In genomic region chr14:24146622-24146977, GRCh38 we compare ENCODE assay signal across 8 cellular contexts. TPM values are rescaled to one million over a fixed set of nuclear protein-coding genes. Genes with fewer than 3 reads are reported as not detected.
A peak's percentile ranks its signal among the peaks of the same experiment; 100 is the strongest.
DNase-seq lines count a peak whose midpoint lies in the region; ATAC-seq and TF ChIP-seq lines count a peak whose summit lies in the region.

No MANE protein-coding gene starts in this region.

- peaks cover 0 to 22% (median 6%) of the 10 kb centered on the region in 4 donors for H3K4me1 ChIP-seq in right lobe of liver

- H3K9me3 Mint-ChIP-seq in CD14-positive monocyte, result no peaks in the 10 kb centered on the region

- intact Hi-C loops in CD14-positive monocyte (cut with micrococcal nuclease), result loop anchor here in 1 of 2 donors (2.0 kb wide), 1 partner anchor 14 kb away; the partner anchor contains the start of gene IRF9
- intact Hi-C loops in dorsolateral prefrontal cortex (cut with DNase I), result loop anchor here in 1 of 2 donors (2.0 kb wide), 2 partner anchors 14 to 32 kb away; partner anchors contain the start of genes DCAF11, IRF9 and NRL
- intact Hi-C loops in right lobe of liver (cut with DNase I), result no loop called here

- peaks cover 46% of the 10 kb centered on the region for H3K4me1 Mint-ChIP-seq in CD14-positive monocyte

- TF ChIP-seq CTCF in CD14-positive monocyte (IDR thresholded peaks at IDR 0.05), result no peak
- peak in 1 of 56 donors; percentile 3 for TF ChIP-seq CTCF in dorsolateral prefrontal cortex (IDR thresholded peaks at IDR 0.05 in 54 of 56, conservative IDR thresholded peaks at IDR 0.05 in 2 of 56; ENCODE audit: low read depth in 1 of 56, partially characterized antibody in 56 of 56)
- TF ChIP-seq CTCF in right lobe of liver (IDR thresholded peaks at IDR 0.05), result no peak

- H3K27ac ChIP-seq in dorsolateral prefrontal cortex, result peak overlapping the region; percentile 68 to 99 (median 94)
- H3K27ac ChIP-seq in right lobe of liver, result peak overlapping the region; percentile 49 to 79 (median 74)

- no peaks in the 10 kb centered on the region for H3K27me3 ChIP-seq in dorsolateral prefrontal cortex
- H3K27me3 ChIP-seq in right lobe of liver, result no peaks in the 10 kb centered on the region

- peaks cover 0 to 39% (median 14%) of the 10 kb centered on the region in 4 donors for H3K36me3 ChIP-seq in right lobe of liver

- H3K27ac Mint-ChIP-seq in CD14-positive monocyte, result peak overlapping the region; percentile 95 to 99 (median 97)

- H3K4me3 Mint-ChIP-seq in CD14-positive monocyte, result peak overlapping the region; percentile 98 to 99

- DNase-seq in CD14-positive monocyte (ENCODE audit: low spot score) (peak; percentile 90), NCI-H748 (lab: John Stamatoyannopoulos, UW; ENCODE audit: unreplicated experiment) (peak; percentile 98), dorsolateral prefrontal cortex (peak; percentile 45 to 90 (median 82)), right lobe of liver (peak; percentile 98 to 99 (median 99))
- peak; percentile 94 to 96 for DNase-seq in activated CD4-positive, alpha-beta T cell treated with anti-CD3 and anti-CD28 coated beads, Interleukin-2, amount 50 U/mL, for 48 hours
- peak; percentile 90 for DNase-seq in stimulated activated CD4-positive, alpha-beta T cell treated with anti-CD3 and anti-CD28 coated beads, Interleukin-4, amount 100 ng/mL, for 24 hours

- ATAC-seq in GM19438 (IDR thresholded peaks at IDR 0.05; ENCODE audit: low read depth, unreplicated experiment) (peak; percentile 59), HG03565 (IDR thresholded peaks at IDR 0.05; ENCODE audit: unreplicated experiment) (peak; percentile 39), right lobe of liver (peak; percentile 84 to 91 (median 87))

- H3K9me3 ChIP-seq in right lobe of liver, result no peaks in the 10 kb centered on the region

- H3K27me3 Mint-ChIP-seq in CD14-positive monocyte (ENCODE audit: low read depth in 3 of 3), result peaks cover 0 to 2% (median 0%) of the 10 kb centered on the region in 3 donors

- WGBS in right lobe of liver (ENCODE audit: insufficient coverage, low coverage, low lambda C conversion rate, missing lambda C conversion rate), result 0% methylated on average over 15 of the region's 17 CpGs

- peak overlapping the region; percentile 53 to 98 (median 92) for H3K4me3 ChIP-seq in dorsolateral prefrontal cortex
- H3K4me3 ChIP-seq in right lobe of liver, result peak overlapping the region; percentile 70 to 86 (median 83)

- TF ChIP-seq POLR2A in right lobe of liver (IDR thresholded peaks at IDR 0.05), result no peak

- peaks cover 57 to 60% of the 10 kb centered on the region in 2 donors for H3K36me3 Mint-ChIP-seq in CD14-positive monocyte

RNA-seq across cellular contexts. Expression of gene PSME2, which starts 0.2 kb away (rescaled TPM):
- 100 to 1,000 TPM; 579 to 593 TPM for polyA plus RNA-seq in CD14-positive monocyte
- total RNA-seq in dorsolateral prefrontal cortex (10 to 100 TPM; 34.3 to 88.4 (median 49.8) TPM), right lobe of liver (100 to 1,000 TPM in 4 of 6 experiments, 10 to 100 TPM in 2; 66.1 to 142 (median 110) TPM)

RNA-seq across cellular contexts. Expression of gene RNF31, which starts 0.7 kb away (rescaled TPM):
- 10 to 100 TPM; 30.7 to 36.8 TPM for polyA plus RNA-seq in CD14-positive monocyte
- 10 to 100 TPM; 30.4 to 89.6 (median 50.6) TPM for total RNA-seq in dorsolateral prefrontal cortex
- 10 to 100 TPM; 17.5 to 39.6 (median 26.2) TPM for total RNA-seq in right lobe of liver

RNA-seq across cellular contexts. Expression of gene EMC9, which starts 5.2 kb away (rescaled TPM):
- polyA plus RNA-seq in CD14-positive monocyte, result 1 to 10 TPM; 8.5 to 9.4 TPM
- total RNA-seq in dorsolateral prefrontal cortex (10 to 100 TPM; 11.7 to 41.5 (median 24.6) TPM), right lobe of liver (10 to 100 TPM; 10.2 to 21.4 (median 11.9) TPM)

RNA-seq across cellular contexts. Expression of gene PSME1, which starts 10.6 kb away (rescaled TPM):
- polyA plus RNA-seq in CD14-positive monocyte, result 100 to 1,000 TPM; 729 to 759 TPM
- 10 to 100 TPM; 36.4 to 74.9 (median 51.1) TPM for total RNA-seq in dorsolateral prefrontal cortex
- total RNA-seq in right lobe of liver, result 100 to 1,000 TPM in 4 of 6 experiments, 10 to 100 TPM in 2; 81.7 to 119 (median 107) TPM

RNA-seq across cellular contexts. Expression of gene IRF9, which starts 14.5 kb away (rescaled TPM):
- polyA plus RNA-seq in CD14-positive monocyte, result 10 to 100 TPM; 44.7 to 56.0 TPM
- total RNA-seq in dorsolateral prefrontal cortex (100 to 1,000 TPM in 27 of 120 experiments, 10 to 100 TPM in 93; 38.3 to 321 (median 79.1) TPM), right lobe of liver (10 to 100 TPM; 17.4 to 66.6 (median 37.2) TPM)

Comparison
In these comparisons a context has a peak if more than half of its experiments do, and no peak if none do; other contexts are left out.
1. Peak in every context shown above with its lines: DNase-seq, ATAC-seq, H3K4me3 ChIP-seq and H3K27ac ChIP-seq.